ENCODE assay signal across 8 cellular contexts in the genomic region with DNA sequence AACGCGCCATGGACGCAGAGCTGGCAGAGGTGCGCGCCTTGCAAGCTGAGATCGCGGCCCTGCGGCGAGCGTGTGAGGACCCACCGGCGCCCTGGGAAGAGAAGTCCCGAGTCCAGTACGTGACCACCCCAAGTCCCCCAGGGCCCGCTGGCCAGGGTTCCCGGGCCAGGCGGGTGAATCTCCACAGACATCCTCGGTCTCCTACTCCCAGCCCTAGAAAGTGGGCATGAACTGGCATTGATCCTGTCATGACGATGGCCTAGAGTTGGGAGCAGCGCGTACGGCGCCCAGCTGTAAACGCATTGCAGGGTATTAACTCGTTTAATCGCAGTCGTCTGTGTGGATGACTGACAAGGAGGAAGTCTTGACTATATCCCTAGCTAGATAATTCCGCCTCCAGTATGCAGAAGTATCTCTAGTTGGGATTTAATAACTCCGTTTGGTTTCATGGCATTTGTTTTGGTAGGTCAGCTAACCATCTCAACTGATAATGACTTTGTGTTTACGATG. TPM values are rescaled to one million over a fixed set of nuclear protein-coding genes. Genes with fewer than 3 reads are reported as not detected.
DNase-seq lines count a peak whose midpoint lies in the region; ATAC-seq and TF ChIP-seq lines count a peak whose summit lies in the region.

No MANE protein-coding gene starts in this region.

- H3K9me3 ChIP-seq in WERI-Rb-1 (ENCODE audit: severe bottlenecking): no peaks in the 10 kb centered on the region

- TF ChIP-seq POLR2A in GM18505 (IDR thresholded peaks at IDR 0.05; ENCODE audit: borderline replicate concordance, extremely low read depth, insufficient read depth, insufficient read length): no peak

- H3K36me3 ChIP-seq in WERI-Rb-1: peaks cover 18% of the 10 kb centered on the region

- ATAC-seq in HG03097 (IDR thresholded peaks at IDR 0.05; ENCODE audit: low FRiP score, unreplicated experiment) (peak; percentile 25), GM18505 (IDR thresholded peaks at IDR 0.05; ENCODE audit: unreplicated experiment) (no peak)

- H3K4me3 Mint-ChIP-seq in glutamatergic neuron (ENCODE audit: unreplicated experiment): peak overlapping the region; percentile 100

- POLR2A ChIA-PET in GM10248 (lab: Yijun Ruan, JAX): interaction anchor here (0.8 to 1.6 kb wide), 2 partner anchors 9 to 344 kb away, joined by 3 to 6 read pairs; a partner anchor contains a TSS

- no peaks in the 10 kb centered on the region for H3K36me3 Mint-ChIP-seq in glutamatergic neuron (ENCODE audit: unreplicated experiment)

- peak overlapping the region; percentile 99 for H3K27ac Mint-ChIP-seq in glutamatergic neuron (ENCODE audit: unreplicated experiment)

- CTCF ChIA-PET in GM10248 (lab: Yijun Ruan, JAX): interaction anchor here (0.8 to 3.4 kb wide), 13 partner anchors 7 to 465 kb away, joined by 3 to 15 read pairs (median 4); no protein-coding TSS in a partner anchor

- H3K4me1 Mint-ChIP-seq in glutamatergic neuron (ENCODE audit: low read depth, unreplicated experiment): peaks cover 5% of the 10 kb centered on the region

- H3K27ac ChIP-seq in WERI-Rb-1: peak overlapping the region; percentile 99

- TF ChIP-seq CTCF in GM12865 (IDR thresholded peaks at IDR 0.05; ENCODE audit: insufficient read depth, low read depth, low read length, missing control alignments): no peak
- no peak for TF ChIP-seq CTCF in WERI-Rb-1 (IDR thresholded peaks at IDR 0.05; ENCODE audit: low read depth, low read length)
- no peak for TF ChIP-seq CTCF in glutamatergic neuron (IDR thresholded peaks at IDR 0.05; ENCODE audit: partially characterized antibody, unreplicated experiment)
- TF ChIP-seq CTCF in GM10248 (IDR thresholded peaks at IDR 0.05; ENCODE audit: control extremely low read depth, extremely low read depth, low read depth, missing control alignments): no peak

- peaks cover 9% of the 10 kb centered on the region for H3K9me3 Mint-ChIP-seq in glutamatergic neuron (ENCODE audit: unreplicated experiment)

- H3K27me3 Mint-ChIP-seq in glutamatergic neuron (ENCODE audit: unreplicated experiment): peaks cover 7% of the 10 kb centered on the region

- H3K4me3 ChIP-seq in GM12865 (ENCODE audit: low read depth, low read length): peak overlapping the region; percentile 93
- H3K4me3 ChIP-seq in WERI-Rb-1 (ENCODE audit: low read depth, low read length): peak overlapping the region; percentile 75
- peak overlapping the region; percentile 70 for H3K4me3 ChIP-seq in skeletal muscle cell (ENCODE audit: low read depth, low read length)

- DNase-seq in GM12865 (ENCODE audit: low read depth): peak; percentile 30
- peak; percentile 40 for DNase-seq in WERI-Rb-1
- no peak for DNase-seq in glutamatergic neuron
- DNase-seq in skeletal muscle cell (ENCODE audit: low read depth): no peak
- no peak for DNase-seq in GM10248 (ENCODE audit: extremely low spot score)
- DNase-seq in activated gamma-delta T cell treated with Interleukin-2 at 50 U/mL for 16 hours: no peak

- no peaks in the 10 kb centered on the region for H3K27me3 ChIP-seq in WERI-Rb-1 (ENCODE audit: insufficient read depth, low read depth, severe bottlenecking)

RNA-seq across cellular contexts. Expression of a gene that starts 0.3 kb away (rescaled TPM):
- total RNA-seq in glutamatergic neuron (ENCODE audit: unreplicated experiment): 5.7 TPM

RNA-seq across cellular contexts. Expression of a gene that starts 0.9 kb away (rescaled TPM):
- 34.9 TPM for total RNA-seq in glutamatergic neuron (ENCODE audit: unreplicated experiment)

RNA-seq across cellular contexts. Expression of a gene that starts 32.5 kb away (rescaled TPM):
- total RNA-seq in glutamatergic neuron (ENCODE audit: unreplicated experiment): 160 TPM

Comparison
In these comparisons a context has a peak if more than half of its experiments do, and no peak if none do; other contexts are left out.
1. DNase-seq: peak in GM12865 (single experiment) and WERI-Rb-1 (single experiment); none in glutamatergic neuron (single experiment), skeletal muscle cell (single experiment), GM10248 (single experiment) and activated gamma-delta T cell treated with Interleukin-2 at 50 U/mL for 16 hours (single experiment).
2. Peak in every context shown above with its lines, with median percentiles within 50 percentile points of each other: H3K4me3 ChIP-seq.